Comparison of ENCODE assay signal across 1 cellular context in the genomic region with DNA sequence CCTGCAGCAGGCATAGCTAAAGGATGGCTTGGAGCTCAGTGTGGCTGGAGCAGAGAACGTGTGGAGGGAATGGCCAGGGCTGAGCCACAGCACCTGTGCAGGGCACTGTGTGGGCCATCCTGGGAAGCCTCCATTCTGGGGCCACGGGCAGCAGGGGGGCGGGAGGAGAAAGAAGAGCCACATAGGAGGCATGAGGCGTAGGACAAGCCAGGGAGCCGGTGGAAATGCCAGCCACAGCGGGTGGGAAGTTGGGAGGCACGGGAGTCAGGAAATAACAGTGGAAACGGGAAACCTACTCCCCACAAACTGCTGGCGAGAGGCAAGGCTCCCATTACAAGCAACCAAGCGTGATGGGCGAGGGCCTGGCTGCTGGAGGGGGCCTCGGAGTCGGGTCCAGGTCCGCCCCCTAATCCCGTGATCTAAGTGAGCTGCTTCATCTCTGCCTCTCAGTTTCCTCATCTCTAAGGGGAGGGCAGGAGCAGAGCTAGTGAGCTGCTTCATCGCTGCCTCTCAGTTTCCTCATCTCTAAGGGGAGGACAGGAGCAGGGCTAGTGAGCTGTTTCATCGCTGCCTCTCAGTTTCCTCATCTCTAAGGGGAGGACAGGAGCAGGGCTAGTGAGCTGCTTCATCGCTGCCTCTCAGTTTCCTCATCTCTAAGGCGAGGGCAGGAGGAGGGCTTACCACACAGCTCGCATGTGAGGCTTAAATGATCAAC.
TF ChIP-seq lines count a peak whose summit lies in the region.

No MANE protein-coding gene starts in this region.

TF ChIP-seq in HepG2, 621 proteins besides CTCF, POLR2A, EP300 and RAD21 (continued from another document and continues in another):
- TF ChIP-seq, protein P1, sequence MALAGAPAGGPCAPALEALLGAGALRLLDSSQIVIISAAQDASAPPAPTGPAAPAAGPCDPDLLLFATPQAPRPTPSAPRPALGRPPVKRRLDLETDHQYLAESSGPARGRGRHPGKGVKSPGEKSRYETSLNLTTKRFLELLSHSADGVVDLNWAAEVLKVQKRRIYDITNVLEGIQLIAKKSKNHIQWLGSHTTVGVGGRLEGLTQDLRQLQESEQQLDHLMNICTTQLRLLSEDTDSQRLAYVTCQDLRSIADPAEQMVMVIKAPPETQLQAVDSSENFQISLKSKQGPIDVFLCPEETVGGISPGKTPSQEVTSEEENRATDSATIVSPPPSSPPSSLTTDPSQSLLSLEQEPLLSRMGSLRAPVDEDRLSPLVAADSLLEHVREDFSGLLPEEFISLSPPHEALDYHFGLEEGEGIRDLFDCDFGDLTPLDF (CRISPR knock-in tag; IDR thresholded peaks at IDR 0.05), result no peak
- TF ChIP-seq ZNF607 (CRISPR knock-in tag; IDR thresholded peaks at IDR 0.05; ENCODE audit: borderline replicate concordance) (0 out of 2 replicates have a peak, but pooled peaks have one; percentile 15), DNMT1 (CRISPR knock-in tag; IDR thresholded peaks at IDR 0.05) (peak; percentile 13; the same call in 1 of the 2 replicates), ZBTB38 (CRISPR knock-in tag; IDR thresholded peaks at IDR 0.05) (peak; percentile 37), SALL2 (CRISPR knock-in tag; IDR thresholded peaks at IDR 0.05) (no peak), ZNF780A (CRISPR knock-in tag; IDR thresholded peaks at IDR 0.05) (no peak), ZNF883 (CRISPR knock-in tag; IDR thresholded peaks at IDR 0.05; ENCODE audit: not compliant biosample characterization) (no peak), ZNF263 (CRISPR knock-in tag; IDR thresholded peaks at IDR 0.05) (peak; percentile 30; the same call in 1 of the 2 replicates), KAT2B (IDR thresholded peaks at IDR 0.05; ENCODE audit: borderline replicate concordance, low read depth, low read length) (no peak), PLRG1 (conservative IDR thresholded peaks at IDR 0.05) (no peak), TEAD3 (CRISPR knock-in tag; optimal IDR thresholded peaks at IDR 0.05; ENCODE audit: borderline replicate concordance) (peak; percentile 9), ZNF749 (CRISPR knock-in tag; IDR thresholded peaks at IDR 0.05; ENCODE audit: borderline replicate concordance) (no peak), ZNF558 (CRISPR knock-in tag; IDR thresholded peaks at IDR 0.05; ENCODE audit: borderline replicate concordance) (no peak), PRPF4 (IDR thresholded peaks at IDR 0.05; ENCODE audit: low read depth, low read length, poor library complexity, severe bottlenecking) (peak; percentile 44), ZSCAN21 (CRISPR knock-in tag; IDR thresholded peaks at IDR 0.05; ENCODE audit: borderline replicate concordance) (peak; percentile 48; the same call in 1 of the 2 replicates), ZBTB20 (CRISPR knock-in tag; IDR thresholded peaks at IDR 0.05; ENCODE audit: borderline replicate concordance, low read depth) (no peak), ZBTB8A (CRISPR knock-in tag; IDR thresholded peaks at IDR 0.05; ENCODE audit: borderline replicate concordance, low read depth) (no peak), SUZ12 (IDR thresholded peaks at IDR 0.05; ENCODE audit: low read depth, low read length) (no peak), PPARG (CRISPR knock-in tag; conservative IDR thresholded peaks at IDR 0.05) (no peak), SP140L (CRISPR knock-in tag; IDR thresholded peaks at IDR 0.05; ENCODE audit: borderline replicate concordance) (no peak)
- TF ChIP-seq, protein P2, sequence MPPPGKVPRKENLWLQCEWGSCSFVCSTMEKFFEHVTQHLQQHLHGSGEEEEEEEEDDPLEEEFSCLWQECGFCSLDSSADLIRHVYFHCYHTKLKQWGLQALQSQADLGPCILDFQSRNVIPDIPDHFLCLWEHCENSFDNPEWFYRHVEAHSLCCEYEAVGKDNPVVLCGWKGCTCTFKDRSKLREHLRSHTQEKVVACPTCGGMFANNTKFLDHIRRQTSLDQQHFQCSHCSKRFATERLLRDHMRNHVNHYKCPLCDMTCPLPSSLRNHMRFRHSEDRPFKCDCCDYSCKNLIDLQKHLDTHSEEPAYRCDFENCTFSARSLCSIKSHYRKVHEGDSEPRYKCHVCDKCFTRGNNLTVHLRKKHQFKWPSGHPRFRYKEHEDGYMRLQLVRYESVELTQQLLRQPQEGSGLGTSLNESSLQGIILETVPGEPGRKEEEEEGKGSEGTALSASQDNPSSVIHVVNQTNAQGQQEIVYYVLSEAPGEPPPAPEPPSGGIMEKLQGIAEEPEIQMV (CRISPR knock-in tag; IDR thresholded peaks at IDR 0.05; ENCODE audit: low read depth), result no peak
- TF ChIP-seq, protein P3, sequence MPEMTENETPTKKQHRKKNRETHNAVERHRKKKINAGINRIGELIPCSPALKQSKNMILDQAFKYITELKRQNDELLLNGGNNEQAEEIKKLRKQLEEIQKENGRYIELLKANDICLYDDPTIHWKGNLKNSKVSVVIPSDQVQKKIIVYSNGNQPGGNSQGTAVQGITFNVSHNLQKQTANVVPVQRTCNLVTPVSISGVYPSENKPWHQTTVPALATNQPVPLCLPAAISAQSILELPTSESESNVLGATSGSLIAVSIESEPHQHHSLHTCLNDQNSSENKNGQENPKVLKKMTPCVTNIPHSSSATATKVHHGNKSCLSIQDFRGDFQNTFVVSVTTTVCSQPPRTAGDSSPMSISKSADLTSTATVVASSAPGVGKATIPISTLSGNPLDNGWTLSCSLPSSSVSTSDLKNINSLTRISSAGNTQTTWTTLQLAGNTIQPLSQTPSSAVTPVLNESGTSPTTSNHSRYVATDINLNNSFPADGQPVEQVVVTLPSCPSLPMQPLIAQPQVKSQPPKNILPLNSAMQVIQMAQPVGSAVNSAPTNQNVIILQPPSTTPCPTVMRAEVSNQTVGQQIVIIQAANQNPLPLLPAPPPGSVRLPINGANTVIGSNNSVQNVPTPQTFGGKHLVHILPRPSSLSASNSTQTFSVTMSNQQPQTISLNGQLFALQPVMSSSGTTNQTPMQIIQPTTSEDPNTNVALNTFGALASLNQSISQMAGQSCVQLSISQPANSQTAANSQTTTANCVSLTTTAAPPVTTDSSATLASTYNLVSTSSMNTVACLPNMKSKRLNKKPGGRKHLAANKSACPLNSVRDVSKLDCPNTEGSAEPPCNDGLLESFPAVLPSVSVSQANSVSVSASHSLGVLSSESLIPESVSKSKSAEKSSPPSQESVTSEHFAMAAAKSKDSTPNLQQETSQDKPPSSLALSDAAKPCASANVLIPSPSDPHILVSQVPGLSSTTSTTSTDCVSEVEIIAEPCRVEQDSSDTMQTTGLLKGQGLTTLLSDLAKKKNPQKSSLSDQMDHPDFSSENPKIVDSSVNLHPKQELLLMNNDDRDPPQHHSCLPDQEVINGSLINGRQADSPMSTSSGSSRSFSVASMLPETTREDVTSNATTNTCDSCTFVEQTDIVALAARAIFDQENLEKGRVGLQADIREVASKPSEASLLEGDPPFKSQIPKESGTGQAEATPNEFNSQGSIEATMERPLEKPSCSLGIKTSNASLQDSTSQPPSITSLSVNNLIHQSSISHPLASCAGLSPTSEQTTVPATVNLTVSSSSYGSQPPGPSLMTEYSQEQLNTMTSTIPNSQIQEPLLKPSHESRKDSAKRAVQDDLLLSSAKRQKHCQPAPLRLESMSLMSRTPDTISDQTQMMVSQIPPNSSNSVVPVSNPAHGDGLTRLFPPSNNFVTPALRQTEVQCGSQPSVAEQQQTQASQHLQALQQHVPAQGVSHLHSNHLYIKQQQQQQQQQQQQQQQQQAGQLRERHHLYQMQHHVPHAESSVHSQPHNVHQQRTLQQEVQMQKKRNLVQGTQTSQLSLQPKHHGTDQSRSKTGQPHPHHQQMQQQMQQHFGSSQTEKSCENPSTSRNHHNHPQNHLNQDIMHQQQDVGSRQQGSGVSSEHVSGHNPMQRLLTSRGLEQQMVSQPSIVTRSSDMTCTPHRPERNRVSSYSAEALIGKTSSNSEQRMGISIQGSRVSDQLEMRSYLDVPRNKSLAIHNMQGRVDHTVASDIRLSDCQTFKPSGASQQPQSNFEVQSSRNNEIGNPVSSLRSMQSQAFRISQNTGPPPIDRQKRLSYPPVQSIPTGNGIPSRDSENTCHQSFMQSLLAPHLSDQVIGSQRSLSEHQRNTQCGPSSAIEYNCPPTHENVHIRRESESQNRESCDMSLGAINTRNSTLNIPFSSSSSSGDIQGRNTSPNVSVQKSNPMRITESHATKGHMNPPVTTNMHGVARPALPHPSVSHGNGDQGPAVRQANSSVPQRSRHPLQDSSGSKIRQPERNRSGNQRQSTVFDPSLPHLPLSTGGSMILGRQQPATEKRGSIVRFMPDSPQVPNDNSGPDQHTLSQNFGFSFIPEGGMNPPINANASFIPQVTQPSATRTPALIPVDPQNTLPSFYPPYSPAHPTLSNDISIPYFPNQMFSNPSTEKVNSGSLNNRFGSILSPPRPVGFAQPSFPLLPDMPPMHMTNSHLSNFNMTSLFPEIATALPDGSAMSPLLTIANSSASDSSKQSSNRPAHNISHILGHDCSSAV (CRISPR knock-in tag; IDR thresholded peaks at IDR 0.05; ENCODE audit: borderline replicate concordance), result no peak
- TF ChIP-seq, protein P4, sequence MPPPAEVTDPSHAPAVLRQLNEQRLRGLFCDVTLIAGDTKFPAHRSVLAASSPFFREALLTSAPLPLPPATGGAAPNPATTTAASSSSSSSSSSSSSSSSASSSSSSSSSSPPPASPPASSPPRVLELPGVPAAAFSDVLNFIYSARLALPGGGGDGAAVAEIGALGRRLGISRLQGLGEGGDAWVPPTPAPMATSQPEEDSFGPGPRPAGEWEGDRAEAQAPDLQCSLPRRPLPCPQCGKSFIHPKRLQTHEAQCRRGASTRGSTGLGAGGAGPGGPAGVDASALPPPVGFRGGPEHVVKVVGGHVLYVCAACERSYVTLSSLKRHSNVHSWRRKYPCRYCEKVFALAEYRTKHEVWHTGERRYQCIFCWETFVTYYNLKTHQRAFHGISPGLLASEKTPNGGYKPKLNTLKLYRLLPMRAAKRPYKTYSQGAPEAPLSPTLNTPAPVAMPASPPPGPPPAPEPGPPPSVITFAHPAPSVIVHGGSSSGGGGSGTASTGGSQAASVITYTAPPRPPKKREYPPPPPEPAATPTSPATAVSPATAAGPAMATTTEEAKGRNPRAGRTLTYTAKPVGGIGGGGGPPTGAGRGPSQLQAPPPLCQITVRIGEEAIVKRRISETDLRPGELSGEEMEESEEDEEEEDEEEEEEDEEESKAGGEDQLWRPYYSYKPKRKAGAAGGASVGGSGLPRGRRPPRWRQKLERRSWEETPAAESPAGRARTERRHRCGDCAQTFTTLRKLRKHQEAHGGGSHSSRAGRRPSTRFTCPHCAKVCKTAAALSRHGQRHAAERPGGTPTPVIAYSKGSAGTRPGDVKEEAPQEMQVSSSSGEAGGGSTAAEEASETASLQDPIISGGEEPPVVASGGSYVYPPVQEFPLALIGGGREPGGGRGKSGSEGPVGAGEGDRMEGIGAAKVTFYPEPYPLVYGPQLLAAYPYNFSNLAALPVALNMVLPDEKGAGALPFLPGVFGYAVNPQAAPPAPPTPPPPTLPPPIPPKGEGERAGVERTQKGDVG (CRISPR knock-in tag; IDR thresholded peaks at IDR 0.05; ENCODE audit: borderline replicate concordance), result peak; percentile 70; the same call in 1 of the 2 replicates
- TF ChIP-seq, protein P5, sequence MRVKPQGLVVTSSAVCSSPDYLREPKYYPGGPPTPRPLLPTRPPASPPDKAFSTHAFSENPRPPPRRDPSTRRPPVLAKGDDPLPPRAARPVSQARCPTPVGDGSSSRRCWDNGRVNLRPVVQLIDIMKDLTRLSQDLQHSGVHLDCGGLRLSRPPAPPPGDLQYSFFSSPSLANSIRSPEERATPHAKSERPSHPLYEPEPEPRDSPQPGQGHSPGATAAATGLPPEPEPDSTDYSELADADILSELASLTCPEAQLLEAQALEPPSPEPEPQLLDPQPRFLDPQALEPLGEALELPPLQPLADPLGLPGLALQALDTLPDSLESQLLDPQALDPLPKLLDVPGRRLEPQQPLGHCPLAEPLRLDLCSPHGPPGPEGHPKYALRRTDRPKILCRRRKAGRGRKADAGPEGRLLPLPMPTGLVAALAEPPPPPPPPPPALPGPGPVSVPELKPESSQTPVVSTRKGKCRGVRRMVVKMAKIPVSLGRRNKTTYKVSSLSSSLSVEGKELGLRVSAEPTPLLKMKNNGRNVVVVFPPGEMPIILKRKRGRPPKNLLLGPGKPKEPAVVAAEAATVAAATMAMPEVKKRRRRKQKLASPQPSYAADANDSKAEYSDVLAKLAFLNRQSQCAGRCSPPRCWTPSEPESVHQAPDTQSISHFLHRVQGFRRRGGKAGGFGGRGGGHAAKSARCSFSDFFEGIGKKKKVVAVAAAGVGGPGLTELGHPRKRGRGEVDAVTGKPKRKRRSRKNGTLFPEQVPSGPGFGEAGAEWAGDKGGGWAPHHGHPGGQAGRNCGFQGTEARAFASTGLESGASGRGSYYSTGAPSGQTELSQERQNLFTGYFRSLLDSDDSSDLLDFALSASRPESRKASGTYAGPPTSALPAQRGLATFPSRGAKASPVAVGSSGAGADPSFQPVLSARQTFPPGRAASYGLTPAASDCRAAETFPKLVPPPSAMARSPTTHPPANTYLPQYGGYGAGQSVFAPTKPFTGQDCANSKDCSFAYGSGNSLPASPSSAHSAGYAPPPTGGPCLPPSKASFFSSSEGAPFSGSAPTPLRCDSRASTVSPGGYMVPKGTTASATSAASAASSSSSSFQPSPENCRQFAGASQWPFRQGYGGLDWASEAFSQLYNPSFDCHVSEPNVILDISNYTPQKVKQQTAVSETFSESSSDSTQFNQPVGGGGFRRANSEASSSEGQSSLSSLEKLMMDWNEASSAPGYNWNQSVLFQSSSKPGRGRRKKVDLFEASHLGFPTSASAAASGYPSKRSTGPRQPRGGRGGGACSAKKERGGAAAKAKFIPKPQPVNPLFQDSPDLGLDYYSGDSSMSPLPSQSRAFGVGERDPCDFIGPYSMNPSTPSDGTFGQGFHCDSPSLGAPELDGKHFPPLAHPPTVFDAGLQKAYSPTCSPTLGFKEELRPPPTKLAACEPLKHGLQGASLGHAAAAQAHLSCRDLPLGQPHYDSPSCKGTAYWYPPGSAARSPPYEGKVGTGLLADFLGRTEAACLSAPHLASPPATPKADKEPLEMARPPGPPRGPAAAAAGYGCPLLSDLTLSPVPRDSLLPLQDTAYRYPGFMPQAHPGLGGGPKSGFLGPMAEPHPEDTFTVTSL (CRISPR knock-in tag; IDR thresholded peaks at IDR 0.05; ENCODE audit: borderline replicate concordance), result no peak
- TF ChIP-seq, protein P6, sequence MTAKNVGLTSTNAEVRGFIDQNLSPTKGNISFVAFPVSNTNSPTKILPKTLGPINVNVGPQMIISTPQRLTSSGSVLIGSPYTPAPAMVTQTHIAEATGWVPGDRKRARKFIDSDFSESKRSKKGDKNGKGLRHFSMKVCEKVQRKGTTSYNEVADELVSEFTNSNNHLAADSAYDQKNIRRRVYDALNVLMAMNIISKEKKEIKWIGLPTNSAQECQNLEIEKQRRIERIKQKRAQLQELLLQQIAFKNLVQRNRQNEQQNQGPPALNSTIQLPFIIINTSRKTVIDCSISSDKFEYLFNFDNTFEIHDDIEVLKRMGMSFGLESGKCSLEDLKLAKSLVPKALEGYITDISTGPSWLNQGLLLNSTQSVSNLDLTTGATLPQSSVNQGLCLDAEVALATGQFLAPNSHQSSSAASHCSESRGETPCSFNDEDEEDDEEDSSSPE (CRISPR knock-in tag; IDR thresholded peaks at IDR 0.05), result 0 out of 2 replicates have a peak, but pooled peaks have one; percentile 22
- TF ChIP-seq, protein P7, sequence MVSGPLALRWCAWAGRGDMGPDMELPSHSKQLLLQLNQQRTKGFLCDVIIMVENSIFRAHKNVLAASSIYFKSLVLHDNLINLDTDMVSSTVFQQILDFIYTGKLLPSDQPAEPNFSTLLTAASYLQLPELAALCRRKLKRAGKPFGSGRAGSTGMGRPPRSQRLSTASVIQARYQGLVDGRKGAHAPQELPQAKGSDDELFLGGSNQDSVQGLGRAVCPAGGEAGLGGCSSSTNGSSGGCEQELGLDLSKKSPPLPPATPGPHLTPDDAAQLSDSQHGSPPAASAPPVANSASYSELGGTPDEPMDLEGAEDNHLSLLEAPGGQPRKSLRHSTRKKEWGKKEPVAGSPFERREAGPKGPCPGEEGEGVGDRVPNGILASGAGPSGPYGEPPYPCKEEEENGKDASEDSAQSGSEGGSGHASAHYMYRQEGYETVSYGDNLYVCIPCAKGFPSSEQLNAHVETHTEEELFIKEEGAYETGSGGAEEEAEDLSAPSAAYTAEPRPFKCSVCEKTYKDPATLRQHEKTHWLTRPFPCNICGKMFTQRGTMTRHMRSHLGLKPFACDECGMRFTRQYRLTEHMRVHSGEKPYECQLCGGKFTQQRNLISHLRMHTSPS (CRISPR knock-in tag; IDR thresholded peaks at IDR 0.05; ENCODE audit: low read depth), result no peak
